9 cellular contexts compared by ENCODE assay signal in genomic region chr14:103627073-103628025, GRCh38. TPM values are rescaled to one million over a fixed set of nuclear protein-coding genes. Genes with fewer than 3 reads are reported as not detected.
DNase-seq lines count a peak whose midpoint lies in the region; ATAC-seq, FAIRE-seq and TF ChIP-seq lines count a peak whose summit lies in the region.
"Had no signal": no experiment of that assay in that cellular context is flagged by ENCODE, and none has a peak within 500 bp of the region (broad histone marks: within the 10 kb centered on the region; RNA-seq: fewer than 3 reads in every experiment).

No MANE protein-coding gene starts in this region.

- peaks cover 2% of the 10 kb centered on the region for H3K36me3 Mint-ChIP-seq in activated naive CD4-positive, alpha-beta T cell treated with anti-CD3 and anti-CD28 coated beads, Interleukin-2, amount 10 ng/mL, durations not matched to agents 7 days and 5 days
- H3K36me3 Mint-ChIP-seq in mesothelial cell of epicardium = no peaks in the 10 kb centered on the region

- peak overlapping the region; percentile 90 for H2AFZ ChIP-seq in K562 (ENCODE audit: low read depth, low read length)

- H3K4me1 Mint-ChIP-seq in activated naive CD4-positive, alpha-beta T cell treated with anti-CD3 and anti-CD28 coated beads, Interleukin-2, amount 10 ng/mL, durations not matched to agents 7 days and 5 days = peaks cover 51% of the 10 kb centered on the region
- peaks cover 12% of the 10 kb centered on the region for H3K4me1 Mint-ChIP-seq in mesothelial cell of epicardium

- BruUV-seq in K562 (replicated peaks; lab: Mats Ljungman, UMichigan) = no TSS peak

- H3K9me3 Mint-ChIP-seq in activated naive CD4-positive, alpha-beta T cell treated with anti-CD3 and anti-CD28 coated beads, Interleukin-2, amount 10 ng/mL, durations not matched to agents 7 days and 5 days = no peaks in the 10 kb centered on the region
- H3K9me3 Mint-ChIP-seq in mesothelial cell of epicardium = no peaks in the 10 kb centered on the region

- TF ChIP-seq POLR2A in K562 (conservative IDR thresholded peaks at IDR 0.05) (no peak), upper lobe of left lung (IDR thresholded peaks at IDR 0.05) (no peak)

- peaks cover 34% of the 10 kb centered on the region for H3K79me2 ChIP-seq in K562 (ENCODE audit: control insufficient read depth, insufficient read depth, low read length)

- H3K4me3 ChIP-seq in K562 (no peak overlapping the region), upper lobe of left lung (no peak overlapping the region), brain microvascular endothelial cell (ENCODE audit: low read depth, low read length) (no peak overlapping the region)

- TF ChIP-seq EP300 in K562 (IDR thresholded peaks at IDR 0.05; ENCODE audit: low read length) = no peak
- no peak for TF ChIP-seq EP300 in upper lobe of left lung (IDR thresholded peaks at IDR 0.05)

- peaks cover 4% of the 10 kb centered on the region; the same call in 1 of the 3 replicates for H3K36me3 ChIP-seq in K562 (ENCODE audit: control insufficient read depth, insufficient read depth, low read length)
- no peaks in the 10 kb centered on the region for H3K36me3 ChIP-seq in upper lobe of left lung
- H3K36me3 ChIP-seq in brain microvascular endothelial cell (replicated peaks) = peaks cover 5% of the 10 kb centered on the region

- ATAC-seq in K562 (no peak), upper lobe of left lung (ENCODE audit: low FRiP score in 2 of 2) (no peak), HG03378 (IDR thresholded peaks at IDR 0.05; ENCODE audit: unreplicated experiment) (no peak)

- H3K9me3 ChIP-seq in K562 (replicated peaks; ENCODE audit: control insufficient read depth, insufficient read depth, low read depth, low read length) = no peaks in the 10 kb centered on the region
- H3K9me3 ChIP-seq in upper lobe of left lung = no peaks in the 10 kb centered on the region

- intact Hi-C loops in K562 (cut with micrococcal nuclease) = no loop called here

- H3K9ac ChIP-seq in K562 (ENCODE audit: insufficient read depth in 1 of 2, low read depth in 2 of 2, low read length in 2 of 2) = peak overlapping the region; percentile 91 to 95; a peak in 3 of 4 replicates

- H3K4me3 Mint-ChIP-seq in activated naive CD4-positive, alpha-beta T cell treated with anti-CD3 and anti-CD28 coated beads, Interleukin-2, amount 10 ng/mL, durations not matched to agents 7 days and 5 days = peak overlapping the region; percentile 84
- peak overlapping the region; percentile 89 for H3K4me3 Mint-ChIP-seq in mesothelial cell of epicardium

- no peak for DNase-seq in activated naive CD4-positive, alpha-beta T cell treated with anti-CD3 and anti-CD28 coated beads, Interleukin-2, amount 10 ng/mL, durations not matched to agents 7 days and 5 days
- DNase-seq in activated naive CD4-positive, alpha-beta T cell treated with anti-CD3 and anti-CD28 coated beads, Interleukin-2, amount 50 U/mL, for 16 hours = no peak
- DNase-seq in K562 (ENCODE audit: extremely low read depth in 1 of 4, low spot score in 3 of 4) (no peak), mesothelial cell of epicardium (ENCODE audit: low spot score in 2 of 2, unreplicated experiment in 2 of 2) (no peak), upper lobe of left lung (no peak), brain microvascular endothelial cell (no peak), NCI-H2029 treated with DMSO at 0.1 percent for 48 hours (lab: John Stamatoyannopoulos, UW) (no peak)

- H3K27ac ChIP-seq in K562 (ENCODE audit: extremely low read depth, low read depth, low read length) (peak overlapping the region; percentile 96), upper lobe of left lung (peak overlapping the region; percentile 98 to 100 (median 99)), brain microvascular endothelial cell (no peak overlapping the region)

- H3K4me1 ChIP-seq in K562 (replicated peaks in 1 of 2; ENCODE audit: control insufficient read depth in 2 of 2, insufficient read depth in 2 of 2, low read length in 2 of 2) (peaks cover 14 to 33% of the 10 kb centered on the region in 2 experiments; a peak in 4 of 5 replicates), upper lobe of left lung (peaks cover 49 to 72% (median 62%) of the 10 kb centered on the region in 4 donors)

- CTCF ChIA-PET in activated naive CD4-positive, alpha-beta T cell treated with anti-CD3 and anti-CD28 coated beads, Interleukin-2, amount 10 ng/mL, durations not matched to agents 7 days and 5 days (lab: Charles Lee) = no interaction called here
- CTCF ChIA-PET in K562 (lab: Yijun Ruan, JAX; ENCODE audit: low intra/inter-chr PET ratio) = no interaction called here

- TF ChIP-seq RAD21 in K562 (CRISPR knock-in tag; conservative IDR thresholded peaks at IDR 0.05 in 1 of 2, IDR thresholded peaks at IDR 0.05 in 1 of 2) = no peak

- peak overlapping the region; percentile 67 for H3K27ac Mint-ChIP-seq in activated naive CD4-positive, alpha-beta T cell treated with anti-CD3 and anti-CD28 coated beads, Interleukin-2, amount 10 ng/mL, durations not matched to agents 7 days and 5 days
- H3K27ac Mint-ChIP-seq in mesothelial cell of epicardium = peak overlapping the region; percentile 96

- H3K4me2 ChIP-seq in K562 (ENCODE audit: insufficient read depth, low read length) = peak overlapping the region; percentile 89; the same call in 1 of the 2 replicates

- peaks cover 30% of the 10 kb centered on the region for H3K27me3 Mint-ChIP-seq in activated naive CD4-positive, alpha-beta T cell treated with anti-CD3 and anti-CD28 coated beads, Interleukin-2, amount 10 ng/mL, durations not matched to agents 7 days and 5 days
- no peaks in the 10 kb centered on the region for H3K27me3 Mint-ChIP-seq in mesothelial cell of epicardium (ENCODE audit: low read depth)

- TF ChIP-seq CTCF in K562 (IDR thresholded peaks at IDR 0.05 in 2 of 3, conservative IDR thresholded peaks at IDR 0.05 in 1 of 3; ENCODE audit: insufficient read depth in 2 of 3, low read depth in 1 of 3, low read length in 3 of 3) (no peak), mesothelial cell of epicardium (IDR thresholded peaks at IDR 0.05; ENCODE audit: unreplicated experiment) (no peak), upper lobe of left lung (IDR thresholded peaks at IDR 0.05) (no peak), brain microvascular endothelial cell (IDR thresholded peaks at IDR 0.05; ENCODE audit: low read depth, low read length, missing control alignments) (no peak)

- no peaks in the 10 kb centered on the region for H3K9me1 ChIP-seq in K562 (ENCODE audit: control insufficient read depth, insufficient read depth, low read length)

- 85% methylated on average over 13 of the region's 16 CpGs for WGBS in K562 (ENCODE audit: insufficient coverage, low coverage, missing lambda C conversion rate)
- WGBS in upper lobe of left lung, 2 donors = 91 to 94% methylated on average over 16 of the region's 16 CpGs

- FAIRE-seq in K562 (lab: Jason Lieb, UNC) = no peak
- FAIRE-seq: frontal cortex had no signal

- peaks cover 6% of the 10 kb centered on the region; the same call in 1 of the 2 replicates for H4K20me1 ChIP-seq in K562 (replicated peaks; ENCODE audit: control insufficient read depth, insufficient read depth, low read length)

- in situ Hi-C loops in K562 (cut with MboI) = no loop called here
- in situ Hi-C loops in brain microvascular endothelial cell (cut with HindIII; ENCODE audit: low pct_ligation_motif_present, low sequenced_read_pairs) = no loop called here

- POLR2A ChIA-PET in K562 (lab: Yijun Ruan, JAX) = no interaction called here

- H3K27me3 ChIP-seq in K562 (ENCODE audit: control insufficient read depth in 2 of 2, insufficient read depth in 2 of 2, low read length in 2 of 2) (no peaks in the 10 kb centered on the region), upper lobe of left lung (no peaks in the 10 kb centered on the region), brain microvascular endothelial cell (replicated peaks) (no peaks in the 10 kb centered on the region)

TF ChIP-seq in K562, 482 proteins besides CTCF, POLR2A, EP300 and RAD21:
- TF ChIP-seq CBX3 (IDR thresholded peaks at IDR 0.05; ENCODE audit: borderline replicate concordance in 1 of 2, low read length in 2 of 2) (0 out of 3 replicates have a peak, but pooled peaks of 1 of the 2 experiments have one; percentile 15), EWSR1 (IDR thresholded peaks at IDR 0.05; ENCODE audit: borderline replicate concordance, low read depth, partially characterized antibody) (no peak), NONO (IDR thresholded peaks at IDR 0.05; ENCODE audit: low read depth in 2 of 2, low read length in 1 of 2) (no peak), ARNT (IDR thresholded peaks at IDR 0.05) (no peak), RBM25 (IDR thresholded peaks at IDR 0.05; ENCODE audit: low read depth, low read length, severe bottlenecking) (peak; percentile 26), BCOR (IDR thresholded peaks at IDR 0.05) (peak; percentile 55)

RNA-seq across cellular contexts. Expression of gene KLC1, which starts 1.7 kb away (rescaled TPM):
- total RNA-seq in K562 (2011; cell fraction: chromatin; rRNA removed; ENCODE audit: low replicate concordance) = 259 and 402 TPM in 2 replicates
- 146 and 151 TPM in 2 replicates for total RNA-seq in K562 (2011; cell fraction: nucleolus; rRNA removed)
- total RNA-seq in K562 (2011; cell fraction: nucleoplasm; rRNA removed) = 202 and 203 TPM in 2 replicates
- total RNA-seq in K562 (2014; rRNA removed) = 90.2 and 134 TPM in 2 replicates
- 44.9 and 45.4 TPM in 2 replicates for total RNA-seq in K562 (2014; rRNA removed; fragmentation: Illumina TruSeq; extraction: Trizol)
- 51.5 and 54.8 TPM in 2 replicates for total RNA-seq in K562 (2015; rRNA removed; fragmentation: Illumina TruSeq; extraction: Trizol)
- total RNA-seq in K562 (2021) = 73.7 and 76.9 TPM in 2 replicates
- polyA plus RNA-seq in K562 (2011; rRNA removed) = 62.8 and 69.9 TPM in 2 replicates
- 50.1 and 69.4 TPM in 2 replicates for polyA plus RNA-seq in K562 (2011; cell fraction: cytosol; rRNA removed)
- polyA plus RNA-seq in K562 (2011; cell fraction: nucleus; rRNA removed) = 122 and 135 TPM in 2 replicates
- polyA plus RNA-seq in K562 (2012) = 44.6 and 51.6 TPM in 2 replicates
- polyA plus RNA-seq in K562 (2014; fragmentation: Illumina TruSeq; extraction: Trizol) = 39.4 and 43.1 TPM in 2 replicates
- 1 to 10 TPM; 4.9 to 6.2 TPM for polyA plus RNA-seq in K562 (2014; fragmentation: Nextera tagmentation; extraction: Ambion mirVana)
- 112 and 131 TPM in 2 replicates for polyA plus RNA-seq in K562 (2014; rRNA removed)
- polyA minus RNA-seq in K562 (2011; rRNA and poly(A)+ RNA removed) = 72.4 and 77.9 TPM in 2 replicates
- 27.6 and 35.7 TPM in 2 replicates for polyA minus RNA-seq in K562 (2011; cell fraction: cytosol; rRNA and poly(A)+ RNA removed)
- 59.6 and 86.4 TPM in 2 replicates for polyA minus RNA-seq in K562 (2011; cell fraction: nucleus; rRNA and poly(A)+ RNA removed)
- 156 to 163 TPM (median 157 TPM) in 3 replicates for total RNA-seq in mesothelial cell of epicardium
- 100 to 1,000 TPM; 175 to 614 (median 267) TPM for total RNA-seq in upper lobe of left lung
